8 cellular contexts compared by ENCODE assay signal in the genomic region with DNA sequence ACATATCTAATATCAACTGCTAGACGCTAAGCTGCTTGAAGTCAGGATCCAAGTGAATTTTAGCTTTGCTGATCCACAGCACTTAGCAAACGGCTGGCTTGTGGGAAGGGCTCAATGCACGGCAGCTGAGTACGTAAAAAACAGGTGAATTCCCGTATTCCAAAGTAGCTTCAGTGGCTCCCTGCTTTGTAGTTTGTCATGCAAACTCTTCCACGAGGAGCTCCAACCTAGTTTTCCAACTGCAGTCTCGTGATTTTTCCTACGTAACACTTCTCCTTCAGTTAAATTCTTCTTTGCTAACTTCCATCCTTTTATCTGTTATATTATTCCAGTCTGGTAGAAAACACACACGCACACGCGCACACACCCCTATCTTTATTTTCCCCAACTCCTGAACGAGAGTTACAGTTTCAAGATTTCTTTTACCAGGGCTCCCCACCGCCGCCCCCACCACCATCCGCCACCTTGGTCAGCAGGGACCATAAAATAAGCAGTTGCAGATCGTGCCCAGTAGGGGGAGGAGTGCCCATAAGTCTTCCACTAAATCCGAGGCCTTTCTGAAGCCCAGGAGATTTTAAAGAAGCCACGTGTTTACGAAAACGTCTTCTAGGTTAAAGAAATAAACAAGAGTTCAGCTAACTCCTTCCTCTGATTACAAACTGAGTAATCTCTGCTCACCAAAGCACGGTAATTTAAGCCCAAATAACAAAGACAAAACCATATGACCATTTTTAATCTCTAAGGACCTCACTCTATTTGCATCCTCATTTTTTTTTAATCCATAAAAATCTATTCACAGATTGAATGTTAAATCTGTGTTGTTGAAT. TPM values are rescaled to one million over a fixed set of nuclear protein-coding genes. Genes with fewer than 3 reads are reported as not detected.
DNase-seq lines count a peak whose midpoint lies in the region; ATAC-seq and TF ChIP-seq lines count a peak whose summit lies in the region.

No MANE protein-coding gene starts in this region.

- TF ChIP-seq CTCF in ascending aorta (IDR thresholded peaks at IDR 0.05): peak; percentile 40 to 83 (median 79)

- H3K4me1 ChIP-seq in ascending aorta: peaks cover 2% of the 10 kb centered on the region in 2 donors

- intact Hi-C loops in ascending aorta (cut with DNase I): loop anchor here (1.0 to 5.0 kb wide), 5 partner anchors 34 to 229 kb away; a partner anchor contains a TSS

- peak overlapping the region; percentile 0 to 50 for H3K4me3 ChIP-seq in ascending aorta

- peak; percentile 66 for DNase-seq in ELF-1 (ENCODE audit: low read depth, low spot score)
- DNase-seq in NCI-H748 treated with DMSO at 0.1 percent for 48 hours (lab: John Stamatoyannopoulos, UW): peak; percentile 92
- DNase-seq in ascending aorta (ENCODE audit: low spot score in 2 of 2): peak in 1 of 2 donors; percentile 77
- peak; percentile 7 to 49 for DNase-seq in hippocampal formation (lab: John Stamatoyannopoulos, UW)
- DNase-seq in retina: peak; percentile 43
- DNase-seq in mesenteric fat pad (ENCODE audit: low spot score): no peak

- H3K9me3 ChIP-seq in ascending aorta: no peaks in the 10 kb centered on the region

- H3K27ac ChIP-seq in ascending aorta: peak overlapping the region; percentile 19 to 27

- ATAC-seq in GM19455 (IDR thresholded peaks at IDR 0.05; ENCODE audit: unreplicated experiment) (peak; percentile 78), HG03457 (IDR thresholded peaks at IDR 0.05; ENCODE audit: unreplicated experiment) (peak; percentile 54)

- H3K27me3 ChIP-seq in ascending aorta: no peaks in the 10 kb centered on the region

- H3K36me3 ChIP-seq in ascending aorta: no peaks in the 10 kb centered on the region

RNA-seq across cellular contexts. Expression of a gene that starts 34.8 kb away (rescaled TPM):
- total RNA-seq in ascending aorta (262 TPM), mesenteric fat pad (145 TPM)
